16 cellular contexts compared by ENCODE assay signal in the genomic region with DNA sequence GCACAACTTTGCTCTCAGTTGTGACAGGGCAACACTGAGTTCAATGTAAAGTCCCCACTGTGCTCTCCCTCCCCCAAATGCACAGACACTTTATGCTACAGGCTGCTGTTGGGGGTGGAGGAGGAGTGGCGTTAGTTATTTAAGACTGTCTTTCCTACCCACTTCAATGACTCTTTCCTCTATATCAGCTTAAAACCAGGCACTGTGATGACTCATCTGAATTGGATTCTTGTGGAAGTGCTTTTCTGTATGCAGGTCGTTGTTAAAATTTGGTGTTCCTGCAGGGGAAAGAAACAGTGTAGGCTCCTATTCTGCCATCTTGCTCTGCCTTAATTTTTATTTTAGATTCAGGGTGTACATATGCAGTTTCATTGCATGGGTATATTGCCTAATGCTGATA.
"Had no signal": no experiment of that assay in that cellular context is flagged by ENCODE, and none has a peak within 500 bp of the region (broad histone marks: within the 10 kb centered on the region; RNA-seq: fewer than 3 reads in every experiment).

No MANE protein-coding gene starts in this region.

- H3K27me3 ChIP-seq: adrenal gland, tibial nerve, vagina had no signal

- H3K4me3 ChIP-seq: adrenal gland, lung, tibial nerve, vagina had no signal

- H3K27ac ChIP-seq: adrenal gland, tibial nerve, vagina had no signal

- H3K36me3 ChIP-seq: adrenal gland, tibial nerve, vagina had no signal

- H3K4me1 ChIP-seq: adrenal gland, tibial nerve, vagina had no signal

- H3K9me3 ChIP-seq: adrenal gland, vagina had no signal

- DNase-seq: activated B cell treated with CpG ODN at 0.5 μM for 24 hours; activated CD4-positive, alpha-beta memory T cell treated with anti-CD3 and anti-CD28 coated beads for 36 hours; activated CD4-positive, alpha-beta T cell treated with anti-CD3 and anti-CD28 coated beads for 4 hours; activated gamma-delta T cell treated with Interleukin-2 at 50 U/mL for 16 hours; activated T-cell treated with anti-CD3 and anti-CD28 coated beads for 4 hours; adrenal gland; effector memory CD8-positive, alpha-beta T cell; hippocampal formation; left colon; nephron progenitor cell; occipital lobe; stimulated activated CD8-positive, alpha-beta memory T cell treated with anti-CD3 and anti-CD28 coated beads, Interleukin-4, amount 100 ng/mL, for 48 hours; stimulated activated naive CD4-positive, alpha-beta T cell had no signal
